10 cellular contexts compared by ENCODE assay signal in genomic region chr1:229506633-229507032, GRCh38. TPM values are rescaled to one million over a fixed set of nuclear protein-coding genes. Genes with fewer than 3 reads are reported as not detected.
DNase-seq lines count a peak whose midpoint lies in the region; ATAC-seq and TF ChIP-seq lines count a peak whose summit lies in the region.
"Had no signal": no experiment of that assay in that cellular context is flagged by ENCODE, and none has a peak within 500 bp of the region (broad histone marks: within the 10 kb centered on the region; RNA-seq: fewer than 3 reads in every experiment).

No MANE protein-coding gene starts in this region.

- H3K4me3 Mint-ChIP-seq in activated naive CD4-positive, alpha-beta T cell treated with anti-CD3 and anti-CD28 coated beads, Interleukin-2, amount 50 U/mL, for 24 hours = peak overlapping the region; percentile 97
- peak overlapping the region; percentile 88 to 95 for H3K4me3 Mint-ChIP-seq in stimulated activated naive CD8-positive, alpha-beta T cell treated with anti-CD3 and anti-CD28 coated beads, Interleukin-15, amount 100 ng/mL, for 72 hours

- H3K27ac Mint-ChIP-seq in activated naive CD4-positive, alpha-beta T cell treated with anti-CD3 and anti-CD28 coated beads, Interleukin-2, amount 50 U/mL, for 24 hours = peak overlapping the region; percentile 59
- peak overlapping the region in 1 of 2 donors; percentile 25 for H3K27ac Mint-ChIP-seq in stimulated activated naive CD8-positive, alpha-beta T cell treated with anti-CD3 and anti-CD28 coated beads, Interleukin-15, amount 100 ng/mL, for 72 hours

- no peak for DNase-seq in activated naive CD4-positive, alpha-beta T cell treated with anti-CD3 and anti-CD28 coated beads, Interleukin-2, amount 50 U/mL, for 16 hours
- DNase-seq in fibroblast of the aortic adventitia (ENCODE audit: low read depth) = no peak
- DNase-seq in stimulated activated naive CD8-positive, alpha-beta T cell treated with anti-CD3 and anti-CD28 coated beads, Interleukin-15, amount 100 ng/mL, for 72 hours = no peak
- no peak for DNase-seq in NCI-H1417 treated with DMSO at 0.1 percent for 48 hours (lab: John Stamatoyannopoulos, UW)
- DNase-seq in sciatic nerve (ENCODE audit: low spot score) = no peak
- DNase-seq in sigmoid colon = no peak
- DNase-seq: NCI-H226, posterior cingulate gyrus had no signal

- H3K9me3 Mint-ChIP-seq in activated naive CD4-positive, alpha-beta T cell treated with anti-CD3 and anti-CD28 coated beads, Interleukin-2, amount 50 U/mL, for 24 hours = no peaks in the 10 kb centered on the region
- H3K9me3 Mint-ChIP-seq in stimulated activated naive CD8-positive, alpha-beta T cell treated with anti-CD3 and anti-CD28 coated beads, Interleukin-15, amount 100 ng/mL, for 72 hours = no peaks in the 10 kb centered on the region

- H3K79me2 ChIP-seq in SU-DHL-6 (ENCODE audit: insufficient read depth, low read length) = peaks cover 28% of the 10 kb centered on the region

- no peaks in the 10 kb centered on the region for H4K20me1 ChIP-seq in SU-DHL-6 (ENCODE audit: low read depth, low read length)

- H3K36me3 ChIP-seq in SU-DHL-6 (ENCODE audit: low read length) (no peaks in the 10 kb centered on the region; the same call in 1 of the 2 replicates), sigmoid colon (peaks cover 0 to 26% (median under 1%) of the 10 kb centered on the region in 4 donors)

- H3K9me2 ChIP-seq in SU-DHL-6 (replicated peaks; ENCODE audit: insufficient read depth, low read length) = no peaks in the 10 kb centered on the region

- TF ChIP-seq POLR2A in sigmoid colon (IDR thresholded peaks at IDR 0.05) = no peak

- no peak for ATAC-seq in stimulated activated naive CD8-positive, alpha-beta T cell treated with anti-CD3 and anti-CD28 coated beads, Interleukin-15, amount 100 ng/mL, for 72 hours
- ATAC-seq in sciatic nerve = no peak

- H3K9me3 ChIP-seq in SU-DHL-6 (ENCODE audit: insufficient read depth, low read length) (no peaks in the 10 kb centered on the region), sigmoid colon (no peaks in the 10 kb centered on the region)

- H3K27me3 Mint-ChIP-seq in activated naive CD4-positive, alpha-beta T cell treated with anti-CD3 and anti-CD28 coated beads, Interleukin-2, amount 50 U/mL, for 24 hours = no peaks in the 10 kb centered on the region
- no peaks in the 10 kb centered on the region for H3K27me3 Mint-ChIP-seq in stimulated activated naive CD8-positive, alpha-beta T cell treated with anti-CD3 and anti-CD28 coated beads, Interleukin-15, amount 100 ng/mL, for 72 hours

- H3F3A ChIP-seq in SU-DHL-6 (ENCODE audit: insufficient read depth) = no peaks in the 10 kb centered on the region

- peaks cover 35% of the 10 kb centered on the region for H3K4me1 Mint-ChIP-seq in activated naive CD4-positive, alpha-beta T cell treated with anti-CD3 and anti-CD28 coated beads, Interleukin-2, amount 50 U/mL, for 24 hours
- peaks cover 20% of the 10 kb centered on the region for H3K4me1 Mint-ChIP-seq in stimulated activated naive CD8-positive, alpha-beta T cell treated with anti-CD3 and anti-CD28 coated beads, Interleukin-15, amount 100 ng/mL, for 72 hours

- 63 to 84% methylated on average over 8 of the region's 8 CpGs for WGBS in sigmoid colon, 2 donors

- H3K27ac ChIP-seq in SU-DHL-6 (ENCODE audit: low read depth, low read length) (no peak overlapping the region), sigmoid colon (no peak overlapping the region)

- H3K4me3 ChIP-seq in SU-DHL-6 (ENCODE audit: insufficient read depth, low read length, poor library complexity, severe bottlenecking) (peak overlapping the region; percentile 86), fibroblast of the aortic adventitia (ENCODE audit: low read depth, low read length) (peak overlapping the region; percentile 83), sigmoid colon (no peak overlapping the region)

- H3K4me2 ChIP-seq in SU-DHL-6 (ENCODE audit: low read depth, low read length, poor library complexity, severe bottlenecking) = peak overlapping the region; percentile 84

- no peaks in the 10 kb centered on the region for H3K36me3 Mint-ChIP-seq in activated naive CD4-positive, alpha-beta T cell treated with anti-CD3 and anti-CD28 coated beads, Interleukin-2, amount 50 U/mL, for 24 hours

- TF ChIP-seq CTCF in SU-DHL-6 (IDR thresholded peaks at IDR 0.05; ENCODE audit: insufficient read depth, low read length, poor library complexity, severe bottlenecking) (no peak), fibroblast of the aortic adventitia (IDR thresholded peaks at IDR 0.05; ENCODE audit: insufficient read depth, low read length) (no peak), sigmoid colon (IDR thresholded peaks at IDR 0.05) (no peak)

- H3K27me3 ChIP-seq in SU-DHL-6 (ENCODE audit: low read length) (no peaks in the 10 kb centered on the region), sigmoid colon (no peaks in the 10 kb centered on the region)

- peak overlapping the region; percentile 82 for H3K9ac ChIP-seq in SU-DHL-6 (ENCODE audit: low read length)

- no peak for TF ChIP-seq EP300 in sigmoid colon (IDR thresholded peaks at IDR 0.05)

- intact Hi-C loops in sciatic nerve (cut with DNase I) (no loop called here), sigmoid colon (cut with DNase I) (loop anchor here (5.0 kb wide), 1 partner anchor 164 kb away; the partner anchor contains the start of gene CCSAP)

- H3K4me1 ChIP-seq in sigmoid colon = peaks cover 0 to 17% (median 11%) of the 10 kb centered on the region in 4 donors

- H2AFZ ChIP-seq in SU-DHL-6 (ENCODE audit: low read depth, low read length, severe bottlenecking) = no peak overlapping the region

RNA-seq across cellular contexts. Expression of gene NUP133, which starts 1.5 kb away (rescaled TPM):
- total RNA-seq in fibroblast of the aortic adventitia (ENCODE audit: low replicate concordance) (25.2 and 46.1 TPM in 2 replicates), sciatic nerve (35.8 TPM), sigmoid colon (10 to 100 TPM; 23.7 to 31.7 (median 27.6) TPM)
- 10 to 100 TPM in 1 of 3 donors, 1 to 10 TPM in 2; 4.8 to 12.9 (median 6.9) TPM for polyA plus RNA-seq in sigmoid colon

RNA-seq across cellular contexts. Expression of gene ABCB10, which starts 51.9 kb away (rescaled TPM):
- total RNA-seq in fibroblast of the aortic adventitia (ENCODE audit: low replicate concordance) (13.1 and 16.8 TPM in 2 replicates), sciatic nerve (16.1 TPM), sigmoid colon (10 to 100 TPM; 12.1 to 19.4 (median 16.5) TPM)
- polyA plus RNA-seq in sigmoid colon = 1 to 10 TPM; 4.4 to 9.6 (median 5.4) TPM

Comparison
In these comparisons a context has a peak if more than half of its experiments do, and no peak if none do; other contexts are left out.
1. H3K4me3 ChIP-seq: peak in SU-DHL-6 (single experiment) and fibroblast of the aortic adventitia (single experiment); none in sigmoid colon (0 of 4).